9 cellular contexts compared by ENCODE assay signal in genomic region chr1:16893796-16894195, GRCh38. TPM values are rescaled to one million over a fixed set of nuclear protein-coding genes. Genes with fewer than 3 reads are reported as not detected.
"Had no signal": no experiment of that assay in that cellular context is flagged by ENCODE, and none has a peak within 500 bp of the region (broad histone marks: within the 10 kb centered on the region; RNA-seq: fewer than 3 reads in every experiment).

No MANE protein-coding gene starts in this region.

RNA-seq across cellular contexts. Expression of gene RNU1-2, which starts 2.0 kb away (rescaled TPM):
- polyA plus RNA-seq: heart right ventricle; hepatocyte; naive thymus-derived CD4-positive, alpha-beta T cell; psoas muscle; sigmoid colon; small intestine; spleen; thymus; urinary bladder had no signal
